ENCODE assay signal across 11 cellular contexts in genomic region chr4:86044593-86044985, GRCh38.
DNase-seq lines count a peak whose midpoint lies in the region; ATAC-seq, FAIRE-seq and TF ChIP-seq lines count a peak whose summit lies in the region.
"Had no signal": no experiment of that assay in that cellular context is flagged by ENCODE, and none has a peak within 500 bp of the region (broad histone marks: within the 10 kb centered on the region; RNA-seq: fewer than 3 reads in every experiment).

No MANE protein-coding gene starts in this region.

- no peaks in the 10 kb centered on the region for H3K9me2 ChIP-seq in GM23248 (ENCODE audit: insufficient read depth)
- no peaks in the 10 kb centered on the region for H3K9me2 ChIP-seq in Karpas-422 (replicated peaks; ENCODE audit: insufficient read depth, low read length)

- DNase-seq in GM23248 (no peak), Karpas-422 (no peak), left lung (no peak), pancreas (no peak), epidermal melanocyte (ENCODE audit: insufficient read length, low spot score) (no peak), Ammon's horn (ENCODE audit: low spot score) (no peak)
- DNase-seq: CD4-positive, alpha-beta T cell; H9 had no signal

- H3K27ac ChIP-seq in GM23248 = no peak overlapping the region
- H3K27ac ChIP-seq in Karpas-422 (ENCODE audit: low read length) = peak overlapping the region; percentile 51
- H3K27ac ChIP-seq in left lung = no peak overlapping the region
- no peak overlapping the region for H3K27ac ChIP-seq in pancreas
- H3K27ac ChIP-seq: C4-2B had no signal

- WGBS in GM23248 (ENCODE audit: low coverage in 1 of 2, low lambda C conversion rate in 2 of 2, missing lambda C conversion rate in 2 of 2), 2 experiments = 61% methylated on average over 3 of the region's 3 CpGs
- WGBS in pancreas, 2 donors = 43 to 60% methylated on average over 3 of the region's 3 CpGs

- H3K4me1 ChIP-seq in GM23248 (ENCODE audit: insufficient read depth) (peaks cover 20% of the 10 kb centered on the region), Karpas-422 (ENCODE audit: low read length) (peaks cover 33% of the 10 kb centered on the region), left lung (no peaks in the 10 kb centered on the region), pancreas (no peaks in the 10 kb centered on the region)

- no peaks in the 10 kb centered on the region for H3K79me2 ChIP-seq in GM23248 (ENCODE audit: insufficient read depth)
- 0 out of 2 replicates have a peak, but pooled peaks cover 5% of the 10 kb centered on the region for H3K79me2 ChIP-seq in Karpas-422 (ENCODE audit: low read length)

- ATAC-seq in left lung = peak; percentile 84
- ATAC-seq in pancreas = peak in 3 of 4 donors; percentile 48 to 59 (median 55)

- in situ Hi-C loops in GM23248 (cut with MboI) = loop anchor here (10.0 kb wide), 1 partner anchor 280 kb away; no protein-coding TSS in a partner anchor

- H4K20me1 ChIP-seq in GM23248 (ENCODE audit: insufficient read depth) = no peaks in the 10 kb centered on the region
- H4K20me1 ChIP-seq in Karpas-422 (ENCODE audit: insufficient read depth, low read depth, low read length) = no peaks in the 10 kb centered on the region

- no peak overlapping the region for H3K9ac ChIP-seq in GM23248
- H3K9ac ChIP-seq in Karpas-422 (ENCODE audit: low read length) = 0 out of 2 replicates have a peak overlapping the region, but pooled peaks have one; percentile 22

- H2AFZ ChIP-seq in GM23248 = peak overlapping the region; percentile 79; the same call in 1 of the 2 replicates
- H2AFZ ChIP-seq in Karpas-422 (ENCODE audit: low read length) = no peak overlapping the region

- H3K36me3 ChIP-seq in GM23248 (ENCODE audit: low read depth) (no peaks in the 10 kb centered on the region), Karpas-422 (ENCODE audit: insufficient read depth, low read length) (0 out of 2 replicates have a peak, but pooled peaks cover 7% of the 10 kb centered on the region), left lung (no peaks in the 10 kb centered on the region), pancreas (no peaks in the 10 kb centered on the region)

- H3F3A ChIP-seq in GM23248 (ENCODE audit: insufficient read depth) = peaks cover 6% of the 10 kb centered on the region

- TF ChIP-seq CTCF in left lung (IDR thresholded peaks at IDR 0.05) (no peak), pancreas (IDR thresholded peaks at IDR 0.05) (no peak)

- FAIRE-seq in pancreas (lab: Jason Lieb, UNC) = no peak

- H3K4me2 ChIP-seq in GM23248 (ENCODE audit: unreplicated experiment) (no peak overlapping the region), Karpas-422 (ENCODE audit: low read depth, low read length, poor library complexity, severe bottlenecking) (peak overlapping the region; percentile 54)

- H3K27me3 ChIP-seq in GM23248 (replicated peaks; ENCODE audit: insufficient read depth) = no peaks in the 10 kb centered on the region
- no peaks in the 10 kb centered on the region for H3K27me3 ChIP-seq in Karpas-422 (ENCODE audit: low read length)
- H3K27me3 ChIP-seq in left lung = no peaks in the 10 kb centered on the region
- H3K27me3 ChIP-seq in pancreas = no peaks in the 10 kb centered on the region

- H3K4me3 ChIP-seq in GM23248 = no peak overlapping the region
- no peak overlapping the region for H3K4me3 ChIP-seq in Karpas-422 (ENCODE audit: low read length)
- no peak overlapping the region for H3K4me3 ChIP-seq in left lung
- no peak overlapping the region for H3K4me3 ChIP-seq in pancreas
- H3K4me3 ChIP-seq: GM12878 had no signal

- H3K9me3 ChIP-seq in GM23248 (ENCODE audit: low read depth) (no peaks in the 10 kb centered on the region), Karpas-422 (ENCODE audit: low read length) (no peaks in the 10 kb centered on the region), left lung (no peaks in the 10 kb centered on the region), pancreas (no peaks in the 10 kb centered on the region)
- H3K9me3 ChIP-seq: Caco-2 had no signal

- intact Hi-C loops in left lung (cut with DNase I) (no loop called here), pancreas (cut with DNase I) (no loop called here)
